8 cellular contexts compared by ENCODE assay signal in genomic region chr10:105797234-105797890, GRCh38.
DNase-seq lines count a peak whose midpoint lies in the region; ATAC-seq and TF ChIP-seq lines count a peak whose summit lies in the region.

No MANE protein-coding gene starts in this region.

- 53 to 61% methylated on average over 6 of the region's 6 CpGs for WGBS in lung, 2 donors

- no peak for DNase-seq in BJ (ENCODE audit: low read depth)
- peak; percentile 51 for DNase-seq in LoVo (ENCODE audit: low spot score)
- peak; percentile 78 for DNase-seq in MCF 10A (ENCODE audit: unreplicated experiment)
- no peak for DNase-seq in lung (ENCODE audit: low spot score)
- no peak for DNase-seq in islet precursor cell

- no peaks in the 10 kb centered on the region for H3K9me3 Mint-ChIP-seq in MCF 10A (ENCODE audit: unreplicated experiment)

- H3K27ac ChIP-seq in lung (ENCODE audit: low read depth in 1 of 2, low read length in 1 of 2) = no peak overlapping the region

- intact Hi-C loops in MCF 10A (cut with micrococcal nuclease) = loop anchor here (1.0 kb wide), 3 partner anchors 153 to 378 kb away; no protein-coding TSS in a partner anchor

- no peaks in the 10 kb centered on the region for H3K27me3 Mint-ChIP-seq in MCF 10A (ENCODE audit: insufficient read depth, unreplicated experiment)

- ATAC-seq in GM19328 (IDR thresholded peaks at IDR 0.05; ENCODE audit: unreplicated experiment) (peak; percentile 83), lung (ENCODE audit: insufficient read depth, low FRiP score) (peak; percentile 79), HG03025 (IDR thresholded peaks at IDR 0.05; ENCODE audit: low FRiP score, unreplicated experiment) (no peak), HG02973 (IDR thresholded peaks at IDR 0.05; ENCODE audit: unreplicated experiment) (no peak)

- no peaks in the 10 kb centered on the region for H3K4me1 ChIP-seq in lung (ENCODE audit: control insufficient read depth in 2 of 2, insufficient read depth in 2 of 2, low read length in 2 of 2)

- BruUV-seq in MCF 10A (replicated peaks; lab: Mats Ljungman, UMichigan) = no TSS peak

- H3K27ac Mint-ChIP-seq in MCF 10A (ENCODE audit: low read depth, unreplicated experiment) = no peak overlapping the region

- no peaks in the 10 kb centered on the region for H3K27me3 ChIP-seq in BJ (ENCODE audit: control insufficient read depth, insufficient read depth, low read length)
- H3K27me3 ChIP-seq in lung (ENCODE audit: control insufficient read depth, insufficient read depth) = no peaks in the 10 kb centered on the region

- peaks cover 14% of the 10 kb centered on the region for H3K4me1 Mint-ChIP-seq in MCF 10A (ENCODE audit: insufficient read depth, unreplicated experiment)

- POLR2A ChIA-PET in BJ (lab: Charles Lee) = no interaction called here
- POLR2A ChIA-PET in MCF 10A (lab: Yijun Ruan, JAX) = no interaction called here

- no peaks in the 10 kb centered on the region for H3K36me3 Mint-ChIP-seq in MCF 10A (ENCODE audit: insufficient read depth, unreplicated experiment)

- H3K4me3 Mint-ChIP-seq in MCF 10A (ENCODE audit: unreplicated experiment) = no peak overlapping the region

- H3K9me3 ChIP-seq in lung (ENCODE audit: control insufficient read depth in 2 of 2, insufficient read depth in 1 of 2, low read length in 1 of 2) = no peaks in the 10 kb centered on the region

- H3K4me3 ChIP-seq in BJ (ENCODE audit: low read depth, low read length) (no peak overlapping the region), lung (no peak overlapping the region)

- H3K36me3 ChIP-seq in BJ (ENCODE audit: control insufficient read depth, insufficient read depth, low read length) (no peaks in the 10 kb centered on the region), lung (ENCODE audit: control insufficient read depth in 2 of 2, insufficient read depth in 2 of 2, low read length in 2 of 2) (no peaks in the 10 kb centered on the region)

- CTCF ChIA-PET in BJ (lab: Yijun Ruan, JAX) = interaction anchor here (0.6 kb wide), 2 partner anchors 366 to 1561 kb away, joined by 4 read pairs; no protein-coding TSS in a partner anchor
- CTCF ChIA-PET in MCF 10A (lab: Yijun Ruan, JAX) = interaction anchor here (0.6 to 2.2 kb wide), 15 partner anchors 10 to 1327 kb away, joined by 3 to 8 read pairs (median 3); no protein-coding TSS in a partner anchor

- TF ChIP-seq CTCF in BJ (IDR thresholded peaks at IDR 0.05; ENCODE audit: insufficient read depth, low read depth, low read length) (peak; percentile 18; the same call in 1 of the 2 replicates), MCF 10A (IDR thresholded peaks at IDR 0.05; ENCODE audit: unreplicated experiment) (peak; percentile 59), lung (IDR thresholded peaks at IDR 0.05; ENCODE audit: control extremely low read depth, extremely low read depth) (peak; percentile 14)

Comparison
In these comparisons a context has a peak if more than half of its experiments do, and no peak if none do; other contexts are left out.
1. DNase-seq: peak in LoVo (single experiment) and MCF 10A (single experiment); none in BJ (single experiment), lung (single experiment) and islet precursor cell (single experiment).
2. ATAC-seq: peak in GM19328 (single experiment) and lung (single experiment); none in HG03025 (single experiment) and HG02973 (single experiment).
3. Peak in every context shown above with its lines, with median percentiles within 50 percentile points of each other: CTCF ChIP-seq.